1 cellular context compared by ENCODE assay signal in genomic region chr11:78893996-78894395, GRCh38.
A peak's percentile ranks its signal among the peaks of the same experiment; 100 is the strongest.
TF ChIP-seq lines count a peak whose summit lies in the region.

No MANE protein-coding gene starts in this region.

TF ChIP-seq in SK-N-SH, 30 proteins besides CTCF, POLR2A, EP300 and RAD21 (continued from another document):
- TF ChIP-seq REST (IDR thresholded peaks at IDR 0.05; ENCODE audit: low read depth, low read length) (peak; percentile 79; the same call in 1 of the 2 replicates), MEF2A (IDR thresholded peaks at IDR 0.05; ENCODE audit: borderline replicate concordance, low read depth) (no peak)
TF ChIP-seq in SK-N-SH: peak in this region for 1.
